ENCODE assay signal across 1 cellular context in the genomic region with DNA sequence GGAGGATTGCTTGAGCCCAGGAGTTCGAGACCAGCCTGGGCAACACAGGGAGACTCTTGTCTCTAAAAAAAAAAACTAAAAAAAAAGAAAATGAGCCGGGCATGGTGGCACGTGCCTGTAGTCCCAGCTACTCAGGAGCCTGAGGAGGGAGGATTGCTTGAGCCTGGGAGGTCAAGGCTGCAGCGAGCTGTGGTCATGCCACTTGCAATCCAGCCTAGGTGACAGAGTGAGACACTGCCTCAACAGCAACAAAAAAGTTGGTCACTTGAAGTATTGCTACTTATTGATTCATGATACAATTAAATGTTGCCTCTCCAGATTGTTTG.
TF ChIP-seq lines count a peak whose summit lies in the region.

No MANE protein-coding gene starts in this region.

TF ChIP-seq in SK-N-SH, 30 proteins besides CTCF, POLR2A, EP300 and RAD21 (continued from another document):
- peak; percentile 3; the same call in 1 of the 2 replicates for TF ChIP-seq GATA2 (CRISPR knock-in tag; IDR thresholded peaks at IDR 0.05)
- TF ChIP-seq USF1 (IDR thresholded peaks at IDR 0.05; ENCODE audit: borderline replicate concordance, low read depth), result no peak
- TF ChIP-seq SMC3 (IDR thresholded peaks at IDR 0.05; ENCODE audit: low read depth, low read length), result no peak
- TF ChIP-seq SIN3A (IDR thresholded peaks at IDR 0.05; ENCODE audit: borderline replicate concordance, low read depth, low read length), result no peak
- no peak for TF ChIP-seq ZBTB33 (IDR thresholded peaks at IDR 0.05; ENCODE audit: borderline replicate concordance, low read depth)
- TF ChIP-seq, protein P1, sequence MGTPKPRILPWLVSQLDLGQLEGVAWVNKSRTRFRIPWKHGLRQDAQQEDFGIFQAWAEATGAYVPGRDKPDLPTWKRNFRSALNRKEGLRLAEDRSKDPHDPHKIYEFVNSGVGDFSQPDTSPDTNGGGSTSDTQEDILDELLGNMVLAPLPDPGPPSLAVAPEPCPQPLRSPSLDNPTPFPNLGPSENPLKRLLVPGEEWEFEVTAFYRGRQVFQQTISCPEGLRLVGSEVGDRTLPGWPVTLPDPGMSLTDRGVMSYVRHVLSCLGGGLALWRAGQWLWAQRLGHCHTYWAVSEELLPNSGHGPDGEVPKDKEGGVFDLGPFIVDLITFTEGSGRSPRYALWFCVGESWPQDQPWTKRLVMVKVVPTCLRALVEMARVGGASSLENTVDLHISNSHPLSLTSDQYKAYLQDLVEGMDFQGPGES (IDR thresholded peaks at IDR 0.05; ENCODE audit: low read depth, low read length), result no peak
TF ChIP-seq in SK-N-SH: peak in this region for 2.
